11 cellular contexts compared by ENCODE assay signal in the genomic region with DNA sequence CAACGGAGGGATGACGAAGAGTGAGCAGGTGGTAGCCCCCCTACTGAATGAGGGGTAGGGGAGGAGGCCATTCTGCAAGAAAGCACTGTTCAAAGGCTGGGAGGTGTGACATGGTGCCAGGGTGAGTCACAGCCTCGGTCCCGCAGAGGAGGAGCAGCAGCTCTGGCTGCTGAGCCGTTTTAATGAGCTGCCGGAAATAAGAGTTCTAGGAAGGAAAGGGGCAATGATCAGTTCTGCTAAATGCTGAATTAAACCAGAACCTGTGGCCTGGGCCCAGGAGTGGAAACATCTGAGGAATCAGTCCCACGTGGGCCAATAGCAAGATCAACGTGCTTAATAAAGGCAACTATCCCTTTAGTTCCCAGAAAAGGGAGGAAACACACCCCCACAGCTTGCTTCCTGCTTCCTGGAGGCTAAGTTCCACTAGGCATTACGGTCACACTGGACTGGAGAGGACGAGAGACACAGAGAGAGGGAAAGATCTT. TPM values are rescaled to one million over a fixed set of nuclear protein-coding genes. Genes with fewer than 3 reads are reported as not detected.
DNase-seq lines count a peak whose midpoint lies in the region; ATAC-seq lines count a peak whose summit lies in the region.
"Had no signal": no experiment of that assay in that cellular context is flagged by ENCODE, and none has a peak within 500 bp of the region (broad histone marks: within the 10 kb centered on the region; RNA-seq: fewer than 3 reads in every experiment).

No MANE protein-coding gene starts in this region.

- H3K9me3 ChIP-seq in mesodermal cell (ENCODE audit: control insufficient read depth, low read length), result no peaks in the 10 kb centered on the region

- 54% methylated on average over 8 to 10 of the region's 10 CpGs for WGBS in mesodermal cell (ENCODE audit: insufficient coverage in 2 of 2), 2 experiments

- peaks cover 23% of the 10 kb centered on the region for H3K4me1 Mint-ChIP-seq in stimulated activated memory B cell treated with anti-CD40 and anti-IgM and Interleukin-4, amounts not matched to agents 10 μg/mL and 1 μg/mL and 100 μg/mL, for 72 hours

- H3K27ac Mint-ChIP-seq in stimulated activated memory B cell treated with anti-CD40 and anti-IgM and Interleukin-4, amounts not matched to agents 10 μg/mL and 1 μg/mL and 100 μg/mL, for 72 hours, result no peak overlapping the region

- H3K27me3 Mint-ChIP-seq in stimulated activated memory B cell treated with anti-CD40 and anti-IgM and Interleukin-4, amounts not matched to agents 10 μg/mL and 1 μg/mL and 100 μg/mL, for 72 hours, result no peaks in the 10 kb centered on the region

- H3K9me3 Mint-ChIP-seq in stimulated activated memory B cell treated with anti-CD40 and anti-IgM and Interleukin-4, amounts not matched to agents 10 μg/mL and 1 μg/mL and 100 μg/mL, for 72 hours, result no peaks in the 10 kb centered on the region

- peaks cover 14% of the 10 kb centered on the region for H3K4me1 ChIP-seq in mesodermal cell (ENCODE audit: control insufficient read depth, insufficient read depth, low read length, poor library complexity, severe bottlenecking)

- H3K36me3 ChIP-seq in mesodermal cell (ENCODE audit: control insufficient read depth, insufficient read depth, low read length), result peaks cover 48% of the 10 kb centered on the region

- peak overlapping the region; percentile 79 for H3K27ac ChIP-seq in mesodermal cell (ENCODE audit: low read depth, low read length, severe bottlenecking)

- DNase-seq in stimulated activated CD4-positive, alpha-beta T cell treated with anti-CD3 and anti-CD28 coated beads, Interleukin-1b, Interleukin-23, amount 100 ng/mL, for 48 hours, result peak; percentile 25
- DNase-seq in stimulated activated CD4-positive, alpha-beta T cell treated with anti-CD3 and anti-CD28 coated beads, Interleukin-4, amount 100 ng/mL, for 1 hour, result no peak
- DNase-seq in astrocyte of the hippocampus (ENCODE audit: low read depth, low spot score) (peak; percentile 82), inferior parietal cortex (ENCODE audit: extremely low spot score) (no peak), iPS-NIHi11 (ENCODE audit: low spot score) (no peak), ecto neural progenitor cell (ENCODE audit: low spot score) (no peak)
- DNase-seq: T1000 had no signal

- peaks cover 38% of the 10 kb centered on the region for H3K36me3 Mint-ChIP-seq in stimulated activated memory B cell treated with anti-CD40 and anti-IgM and Interleukin-4, amounts not matched to agents 10 μg/mL and 1 μg/mL and 100 μg/mL, for 72 hours

- H3K4me3 Mint-ChIP-seq in stimulated activated memory B cell treated with anti-CD40 and anti-IgM and Interleukin-4, amounts not matched to agents 10 μg/mL and 1 μg/mL and 100 μg/mL, for 72 hours, result no peak overlapping the region

- no peak for ATAC-seq in stimulated activated memory B cell treated with anti-CD40 and anti-IgM and Interleukin-4, amounts not matched to agents 10 μg/mL and 1 μg/mL and 100 μg/mL, for 72 hours
- ATAC-seq: sciatic nerve had no signal

- H3K4me3 ChIP-seq in mesodermal cell (ENCODE audit: extremely low read depth, insufficient read depth, low read length, poor library complexity, severe bottlenecking), result no peak overlapping the region

RNA-seq across cellular contexts. Expression of a gene that starts 3.6 kb away (rescaled TPM):
- 85.6 TPM for polyA plus RNA-seq in mesodermal cell (2013, experiment 1 of 2)
- polyA plus RNA-seq in mesodermal cell (2013, experiment 2 of 2), result 66.8 TPM

RNA-seq across cellular contexts. Expression of a gene that starts 49.2 kb away (rescaled TPM):
- 2.6 TPM for polyA plus RNA-seq in mesodermal cell (2013, experiment 1 of 2)
- 1.9 TPM for polyA plus RNA-seq in mesodermal cell (2013, experiment 2 of 2)
- polyA plus RNA-seq: esophagus had no signal

RNA-seq across cellular contexts. Expression of a gene that starts 59.9 kb away (rescaled TPM):
- polyA plus RNA-seq in mesodermal cell (2013, experiment 1 of 2), result not detected
- not detected for polyA plus RNA-seq in mesodermal cell (2013, experiment 2 of 2)
- polyA plus RNA-seq: esophagus had no signal

Comparison
In these comparisons a context has a peak if more than half of its experiments do, and no peak if none do; other contexts are left out.
1. DNase-seq: peak in stimulated activated CD4-positive, alpha-beta T cell treated with anti-CD3 and anti-CD28 coated beads, Interleukin-1b, Interleukin-23, amount 100 ng/mL, for 48 hours (single experiment) and astrocyte of the hippocampus (single experiment); none in stimulated activated CD4-positive, alpha-beta T cell treated with anti-CD3 and anti-CD28 coated beads, Interleukin-4, amount 100 ng/mL, for 1 hour (single experiment), inferior parietal cortex (single experiment), iPS-NIHi11 (single experiment) and ecto neural progenitor cell (single experiment).